In genomic region chrX:110001702-110002299, GRCh38 we compare ENCODE assay signal across 8 cellular contexts. TPM values are rescaled to one million over a fixed set of nuclear protein-coding genes. Genes with fewer than 3 reads are reported as not detected.
DNase-seq lines count a peak whose midpoint lies in the region; ATAC-seq and TF ChIP-seq lines count a peak whose summit lies in the region.

No MANE protein-coding gene starts in this region.

- H3K36me3 ChIP-seq in GM06990 (ENCODE audit: control insufficient read depth, insufficient read depth, low read length) (no peaks in the 10 kb centered on the region), KOPT-K1 (ENCODE audit: insufficient read depth, low read length) (peaks cover 25% of the 10 kb centered on the region), colonic mucosa (no peaks in the 10 kb centered on the region), neuronal stem cell (replicated peaks in 1 of 2; ENCODE audit: control insufficient read depth in 2 of 2, insufficient read depth in 2 of 2, low read length in 2 of 2) (peaks cover 0 to 5% of the 10 kb centered on the region in 2 donors)

- no peaks in the 10 kb centered on the region for H3K27me3 ChIP-seq in GM06990 (replicated peaks; ENCODE audit: control insufficient read depth, insufficient read depth, low read length)
- H3K27me3 ChIP-seq in colonic mucosa: no peaks in the 10 kb centered on the region
- peaks cover 0 to 3% (median 0%) of the 10 kb centered on the region in 3 experiments for H3K27me3 ChIP-seq in neuronal stem cell (ENCODE audit: control insufficient read depth in 3 of 3, insufficient read depth in 3 of 3, low read depth in 1 of 3, low read length in 3 of 3)

- H3K4me3 ChIP-seq in GM06990 (replicated peaks; ENCODE audit: low read depth, low read length) (peak overlapping the region; percentile 72), colonic mucosa (peak overlapping the region; percentile 58), neuronal stem cell (ENCODE audit: low read length in 2 of 2) (peak overlapping the region; percentile 62 to 87)

- no peak overlapping the region for H2BK120ac ChIP-seq in neuronal stem cell (ENCODE audit: low read depth, low read length)

- no peak overlapping the region for H2AK5ac ChIP-seq in neuronal stem cell (ENCODE audit: low read depth, low read length)

- no peak overlapping the region for H3K23ac ChIP-seq in neuronal stem cell (ENCODE audit: low read depth, low read length, poor library complexity)

- no peak overlapping the region for H2BK12ac ChIP-seq in neuronal stem cell (ENCODE audit: low read length)

- peak overlapping the region; percentile 73 for H3K27ac ChIP-seq in KOPT-K1 (ENCODE audit: low read depth, low read length, poor library complexity, severe bottlenecking)
- H3K27ac ChIP-seq in colonic mucosa: peak overlapping the region; percentile 85
- H3K27ac ChIP-seq in neuronal stem cell (replicated peaks; ENCODE audit: low read length): peak overlapping the region; percentile 30

- no peak overlapping the region for H2BK15ac ChIP-seq in neuronal stem cell (ENCODE audit: low read length)

- no peak for TF ChIP-seq CTCF in GM06990 (IDR thresholded peaks at IDR 0.05; ENCODE audit: insufficient read depth, low read length, poor library complexity, severe bottlenecking)
- TF ChIP-seq CTCF in colonic mucosa (IDR thresholded peaks at IDR 0.05): no peak

- peaks cover 4% of the 10 kb centered on the region for H3K79me1 ChIP-seq in neuronal stem cell (ENCODE audit: low read depth, low read length)

- peak overlapping the region; percentile 33 for H3K4me2 ChIP-seq in neuronal stem cell (ENCODE audit: insufficient read depth, low read length, poor library complexity, severe bottlenecking)

- no peak overlapping the region for H3K4ac ChIP-seq in neuronal stem cell (ENCODE audit: low read length)

- H3K14ac ChIP-seq in neuronal stem cell (ENCODE audit: low read length): no peak overlapping the region

- H3K9ac ChIP-seq in colonic mucosa (ENCODE audit: low read depth in 2 of 2, low read length in 2 of 2) (peak overlapping the region; percentile 46 to 70), neuronal stem cell (ENCODE audit: low read depth, low read length, poor library complexity) (no peak overlapping the region)

- ATAC-seq in HG03097 (IDR thresholded peaks at IDR 0.05; ENCODE audit: low FRiP score, unreplicated experiment): no peak

- DNase-seq in GM06990 (ENCODE audit: extremely low read depth, insufficient read length): no peak
- no peak for DNase-seq in colonic mucosa
- no peak for DNase-seq in neuronal stem cell (ENCODE audit: low spot score)
- DNase-seq in T-helper 9 cell: no peak
- DNase-seq in NCI-H226: no peak
- DNase-seq in foreskin melanocyte: no peak

- H2BK5ac ChIP-seq in neuronal stem cell (ENCODE audit: low read length): no peak overlapping the region

- H4K8ac ChIP-seq in neuronal stem cell (ENCODE audit: low read depth, low read length): no peak overlapping the region

- H2AFZ ChIP-seq in neuronal stem cell (ENCODE audit: low read length): peak overlapping the region; percentile 90

- no CpG with 5 or more reads among the region's 13 CpGs for WGBS in neuronal stem cell (ENCODE audit: extremely low coverage in 2 of 2, insufficient read length in 2 of 2, insufficient replicate concordance in 1 of 2), 2 donors

- peak overlapping the region; percentile 76 for H3K18ac ChIP-seq in neuronal stem cell (ENCODE audit: low read length)

- H3K4me1 ChIP-seq in colonic mucosa (no peaks in the 10 kb centered on the region), neuronal stem cell (ENCODE audit: control insufficient read depth in 2 of 2, insufficient read depth in 1 of 2, low read depth in 1 of 2, low read length in 2 of 2) (peaks cover 5 to 12% of the 10 kb centered on the region in 2 donors)

- intact Hi-C loops in colonic mucosa (cut with DNase I): no loop called here

- no peak overlapping the region for H4K91ac ChIP-seq in neuronal stem cell (ENCODE audit: low read depth, low read length, poor library complexity)

- H3K9me3 ChIP-seq in KOPT-K1 (ENCODE audit: insufficient read depth, low read length, poor library complexity, severe bottlenecking) (no peaks in the 10 kb centered on the region), colonic mucosa (no peaks in the 10 kb centered on the region), neuronal stem cell (replicated peaks in 1 of 2; ENCODE audit: control insufficient read depth in 2 of 2, insufficient read depth in 1 of 2, low read depth in 1 of 2, low read length in 2 of 2) (no peaks in the 10 kb centered on the region)

RNA-seq across cellular contexts. Expression of gene TMEM164, which starts 1.1 kb away (rescaled TPM):
- 10 to 100 TPM; 57.3 to 73.1 TPM for total RNA-seq in colonic mucosa
- 11.3 TPM for polyA plus RNA-seq in neuronal stem cell (2013, experiment 1 of 2)
- polyA plus RNA-seq in neuronal stem cell (2013, experiment 2 of 2): 11.5 TPM

Comparison
In these comparisons a context has a peak if more than half of its experiments do, and no peak if none do; other contexts are left out.
1. H3K27ac ChIP-seq: peak in every context shown above with its lines; median percentile 85 in colonic mucosa; 73 in KOPT-K1; 30 in neuronal stem cell.